In the genomic region with DNA sequence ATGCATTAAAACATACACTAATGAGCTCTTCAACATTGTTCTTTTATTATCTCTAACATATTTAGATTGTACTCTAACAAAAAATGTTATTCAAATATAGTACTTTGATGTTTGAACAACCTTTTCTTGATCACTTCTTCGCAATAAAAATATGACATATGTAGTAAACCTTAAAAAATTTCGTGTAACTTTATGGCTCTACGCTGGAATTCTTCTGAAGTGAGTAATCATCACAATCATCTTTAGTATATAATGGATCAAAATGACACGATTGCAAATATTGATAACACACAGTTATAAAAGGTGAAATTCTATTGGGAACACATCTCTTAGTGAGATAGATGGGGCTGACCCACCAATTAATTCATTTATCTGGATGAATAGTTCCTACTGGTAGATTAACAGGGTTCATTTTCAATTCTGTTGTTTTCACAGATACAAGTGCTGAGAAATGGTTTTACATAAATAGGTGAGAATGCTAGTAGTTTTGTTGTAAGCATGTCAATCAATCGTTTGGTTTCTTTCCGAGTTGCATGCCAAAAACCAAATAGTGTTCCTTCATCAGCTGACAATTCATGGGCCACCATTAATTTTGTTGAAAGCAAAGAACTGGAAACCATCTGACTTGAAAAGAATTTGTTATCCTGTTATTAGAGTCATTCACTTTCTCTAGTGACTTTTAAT, we compare ENCODE assay signal across 9 cellular contexts. TPM values are rescaled to one million over a fixed set of nuclear protein-coding genes. Genes with fewer than 3 reads are reported as not detected.
DNase-seq lines count a peak whose midpoint lies in the region.
"Had no signal": no experiment of that assay in that cellular context is flagged by ENCODE, and none has a peak within 500 bp of the region (broad histone marks: within the 10 kb centered on the region; RNA-seq: fewer than 3 reads in every experiment).

No MANE protein-coding gene starts in this region.

- peak overlapping the region; percentile 100 for H3K27ac Mint-ChIP-seq in activated T-cell treated with anti-CD3 and anti-CD28 coated beads, Interleukin-2, amount 50 U/mL, for 24 hours
- H3K27ac Mint-ChIP-seq in activated T-helper 2 cell treated with anti-CD3 and anti-CD28 coated beads, Interferon-gamma antibody, Interleukin-2, Interleukin-4, amounts not matched to agents 10 μg/mL and 5 μg/mL and 100 μg/mL, durations not matched to agents 14 hours and 24 hours and 36 hours, result peak overlapping the region; percentile 98

- no peaks in the 10 kb centered on the region for H3K9me3 Mint-ChIP-seq in activated T-cell treated with anti-CD3 and anti-CD28 coated beads, Interleukin-2, amount 50 U/mL, for 24 hours
- H3K9me3 Mint-ChIP-seq in activated T-helper 2 cell treated with anti-CD3 and anti-CD28 coated beads, Interferon-gamma antibody, Interleukin-2, Interleukin-4, amounts not matched to agents 10 μg/mL and 5 μg/mL and 100 μg/mL, durations not matched to agents 14 hours and 24 hours and 36 hours, result no peaks in the 10 kb centered on the region

- H3K27me3 Mint-ChIP-seq in activated T-cell treated with anti-CD3 and anti-CD28 coated beads, Interleukin-2, amount 50 U/mL, for 24 hours, result no peaks in the 10 kb centered on the region
- H3K27me3 Mint-ChIP-seq in activated T-helper 2 cell treated with anti-CD3 and anti-CD28 coated beads, Interferon-gamma antibody, Interleukin-2, Interleukin-4, amounts not matched to agents 10 μg/mL and 5 μg/mL and 100 μg/mL, durations not matched to agents 14 hours and 24 hours and 36 hours (ENCODE audit: low read depth), result no peaks in the 10 kb centered on the region

- no peak for DNase-seq in activated T-cell treated with anti-CD3 and anti-CD28 coated beads, Interleukin-2, amount 50 U/mL, for 24 hours
- DNase-seq in activated T-cell treated with anti-CD3 and anti-CD28 coated beads, Interleukin-2, amount 50 U/mL, for 1 hour, result no peak
- no peak for DNase-seq in activated T-helper 2 cell treated with anti-CD3 and anti-CD28 coated beads, Interferon-gamma antibody, Interleukin-2, Interleukin-4, amounts not matched to agents 10 μg/mL and 5 μg/mL and 100 μg/mL, durations not matched to agents 14 hours and 24 hours and 36 hours (ENCODE audit: low spot score)
- no peak for DNase-seq in DMS 273 (lab: John Stamatoyannopoulos, UW; ENCODE audit: unreplicated experiment)
- DNase-seq in NCI-H524 (lab: John Stamatoyannopoulos, UW), result no peak
- DNase-seq in ureter (ENCODE audit: low spot score), result no peak

- no peak overlapping the region for H3K27ac ChIP-seq in iPS-20b (ENCODE audit: low read length)
- H3K27ac ChIP-seq in subcutaneous abdominal adipose tissue (ENCODE audit: low read depth, low read length), result peak overlapping the region; percentile 99

- peak overlapping the region; percentile 99 for H3K9ac ChIP-seq in iPS-20b (ENCODE audit: low read depth, low read length)
- peak overlapping the region in 4 of 5 donors; percentile 98 to 100 (median 99) for H3K9ac ChIP-seq in subcutaneous abdominal adipose tissue (ENCODE audit: low read length in 5 of 5)

- H3K36me3 ChIP-seq in iPS-20b (ENCODE audit: insufficient read depth, low read depth, low read length) (peaks cover 20% of the 10 kb centered on the region), subcutaneous abdominal adipose tissue (ENCODE audit: control insufficient read depth in 5 of 5, insufficient read depth in 5 of 5, low read length in 5 of 5) (peaks cover 5 to 15% (median 12%) of the 10 kb centered on the region in 5 donors)

- intact Hi-C loops in activated T-helper 2 cell treated with anti-CD3 and anti-CD28 coated beads, Interferon-gamma antibody, Interleukin-2, Interleukin-4, amounts not matched to agents 10 μg/mL and 5 μg/mL and 100 μg/mL, durations not matched to agents 14 hours and 24 hours and 36 hours (cut with micrococcal nuclease), result loop anchor here (5.0 kb wide), 1 partner anchor 61 kb away; the partner anchor contains the start of gene COL9A2

- H3K4me3 Mint-ChIP-seq in activated T-cell treated with anti-CD3 and anti-CD28 coated beads, Interleukin-2, amount 50 U/mL, for 24 hours, result peak overlapping the region; percentile 91
- H3K4me3 Mint-ChIP-seq in activated T-helper 2 cell treated with anti-CD3 and anti-CD28 coated beads, Interferon-gamma antibody, Interleukin-2, Interleukin-4, amounts not matched to agents 10 μg/mL and 5 μg/mL and 100 μg/mL, durations not matched to agents 14 hours and 24 hours and 36 hours (ENCODE audit: low read depth), result peak overlapping the region; percentile 94

- H3K36me3 Mint-ChIP-seq in activated T-cell treated with anti-CD3 and anti-CD28 coated beads, Interleukin-2, amount 50 U/mL, for 24 hours (ENCODE audit: low read depth), result peaks cover 41% of the 10 kb centered on the region
- H3K36me3 Mint-ChIP-seq in activated T-helper 2 cell treated with anti-CD3 and anti-CD28 coated beads, Interferon-gamma antibody, Interleukin-2, Interleukin-4, amounts not matched to agents 10 μg/mL and 5 μg/mL and 100 μg/mL, durations not matched to agents 14 hours and 24 hours and 36 hours (ENCODE audit: low read depth), result peaks cover 33% of the 10 kb centered on the region

- peaks cover 5% of the 10 kb centered on the region; the same call in 1 of the 2 replicates for H3K4me1 ChIP-seq in iPS-20b (ENCODE audit: insufficient read depth, low read length)
- peaks cover 0 to 36% (median 27%) of the 10 kb centered on the region in 5 donors for H3K4me1 ChIP-seq in subcutaneous abdominal adipose tissue (ENCODE audit: control insufficient read depth in 5 of 5, insufficient read depth in 5 of 5, low read length in 5 of 5)

- H3K27me3 ChIP-seq in iPS-20b (ENCODE audit: insufficient read depth, low read length) (no peaks in the 10 kb centered on the region), subcutaneous abdominal adipose tissue (ENCODE audit: control insufficient read depth in 5 of 5, insufficient read depth in 4 of 5, low read length in 5 of 5) (no peaks in the 10 kb centered on the region)

- no peaks in the 10 kb centered on the region for H3K9me3 ChIP-seq in iPS-20b (ENCODE audit: insufficient read depth, low read depth, low read length)
- H3K9me3 ChIP-seq in subcutaneous abdominal adipose tissue (ENCODE audit: control insufficient read depth in 5 of 5, low read length in 5 of 5), result no peaks in the 10 kb centered on the region

- H3K4me3 ChIP-seq in iPS-20b (ENCODE audit: low read length), result peak overlapping the region; percentile 99
- peak overlapping the region; percentile 92 to 99 (median 97) for H3K4me3 ChIP-seq in subcutaneous abdominal adipose tissue (ENCODE audit: low read depth in 1 of 5, low read length in 5 of 5)

- peaks cover 44% of the 10 kb centered on the region for H3K4me1 Mint-ChIP-seq in activated T-cell treated with anti-CD3 and anti-CD28 coated beads, Interleukin-2, amount 50 U/mL, for 24 hours (ENCODE audit: low read depth)
- H3K4me1 Mint-ChIP-seq in activated T-helper 2 cell treated with anti-CD3 and anti-CD28 coated beads, Interferon-gamma antibody, Interleukin-2, Interleukin-4, amounts not matched to agents 10 μg/mL and 5 μg/mL and 100 μg/mL, durations not matched to agents 14 hours and 24 hours and 36 hours (ENCODE audit: low read depth), result peaks cover 35% of the 10 kb centered on the region

RNA-seq across cellular contexts. Expression of gene ZMPSTE24, which starts 1.5 kb away (rescaled TPM):
- total RNA-seq in activated T-helper 2 cell treated with anti-CD3 and anti-CD28 coated beads, Interferon-gamma antibody, Interleukin-2, Interleukin-4, amounts not matched to agents 10 μg/mL and 5 μg/mL and 100 μg/mL, durations not matched to agents 14 hours and 24 hours and 36 hours, result 48.2 TPM in 2 replicates
- total RNA-seq in ureter, result 52.9 TPM

RNA-seq across cellular contexts. Expression of gene TMCO2, which starts 8.8 kb away (rescaled TPM):
- total RNA-seq in activated T-helper 2 cell treated with anti-CD3 and anti-CD28 coated beads, Interferon-gamma antibody, Interleukin-2, Interleukin-4, amounts not matched to agents 10 μg/mL and 5 μg/mL and 100 μg/mL, durations not matched to agents 14 hours and 24 hours and 36 hours, result not detected in 2 replicates
- total RNA-seq in ureter, result not detected
- total RNA-seq: temporal lobe had no signal
